In genomic region chr5:133959643-133960042, GRCh38 we compare ENCODE assay signal across 1 cellular context.
TF ChIP-seq lines count a peak whose summit lies in the region.

No MANE protein-coding gene starts in this region.

TF ChIP-seq in K562, 482 proteins besides CTCF, POLR2A, EP300 and RAD21:
- TF ChIP-seq, protein P1, sequence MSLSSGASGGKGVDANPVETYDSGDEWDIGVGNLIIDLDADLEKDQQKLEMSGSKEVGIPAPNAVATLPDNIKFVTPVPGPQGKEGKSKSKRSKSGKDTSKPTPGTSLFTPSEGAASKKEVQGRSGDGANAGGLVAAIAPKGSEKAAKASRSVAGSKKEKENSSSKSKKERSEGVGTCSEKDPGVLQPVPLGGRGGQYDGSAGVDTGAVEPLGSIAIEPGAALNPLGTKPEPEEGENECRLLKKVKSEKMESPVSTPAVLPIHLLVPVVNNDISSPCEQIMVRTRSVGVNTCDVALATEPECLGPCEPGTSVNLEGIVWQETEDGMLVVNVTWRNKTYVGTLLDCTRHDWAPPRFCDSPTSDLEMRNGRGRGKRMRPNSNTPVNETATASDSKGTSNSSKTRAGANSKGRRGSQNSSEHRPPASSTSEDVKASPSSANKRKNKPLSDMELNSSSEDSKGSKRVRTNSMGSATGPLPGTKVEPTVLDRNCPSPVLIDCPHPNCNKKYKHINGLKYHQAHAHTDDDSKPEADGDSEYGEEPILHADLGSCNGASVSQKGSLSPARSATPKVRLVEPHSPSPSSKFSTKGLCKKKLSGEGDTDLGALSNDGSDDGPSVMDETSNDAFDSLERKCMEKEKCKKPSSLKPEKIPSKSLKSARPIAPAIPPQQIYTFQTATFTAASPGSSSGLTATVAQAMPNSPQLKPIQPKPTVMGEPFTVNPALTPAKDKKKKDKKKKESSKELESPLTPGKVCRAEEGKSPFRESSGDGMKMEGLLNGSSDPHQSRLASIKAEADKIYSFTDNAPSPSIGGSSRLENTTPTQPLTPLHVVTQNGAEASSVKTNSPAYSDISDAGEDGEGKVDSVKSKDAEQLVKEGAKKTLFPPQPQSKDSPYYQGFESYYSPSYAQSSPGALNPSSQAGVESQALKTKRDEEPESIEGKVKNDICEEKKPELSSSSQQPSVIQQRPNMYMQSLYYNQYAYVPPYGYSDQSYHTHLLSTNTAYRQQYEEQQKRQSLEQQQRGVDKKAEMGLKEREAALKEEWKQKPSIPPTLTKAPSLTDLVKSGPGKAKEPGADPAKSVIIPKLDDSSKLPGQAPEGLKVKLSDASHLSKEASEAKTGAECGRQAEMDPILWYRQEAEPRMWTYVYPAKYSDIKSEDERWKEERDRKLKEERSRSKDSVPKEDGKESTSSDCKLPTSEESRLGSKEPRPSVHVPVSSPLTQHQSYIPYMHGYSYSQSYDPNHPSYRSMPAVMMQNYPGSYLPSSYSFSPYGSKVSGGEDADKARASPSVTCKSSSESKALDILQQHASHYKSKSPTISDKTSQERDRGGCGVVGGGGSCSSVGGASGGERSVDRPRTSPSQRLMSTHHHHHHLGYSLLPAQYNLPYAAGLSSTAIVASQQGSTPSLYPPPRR (CRISPR knock-in tag; IDR thresholded peaks at IDR 0.05; ENCODE audit: borderline replicate concordance) = no peak
- peak in 1 of 2 experiments; percentile 61; a peak in 1 of 4 replicates for TF ChIP-seq RCOR1 (IDR thresholded peaks at IDR 0.05; ENCODE audit: borderline replicate concordance in 1 of 2, low read depth in 2 of 2, low read length in 2 of 2)
- TF ChIP-seq SOX6 (IDR thresholded peaks at IDR 0.05) = peak; percentile 37; the same call in 1 of the 2 replicates
- TF ChIP-seq KDM5B (IDR thresholded peaks at IDR 0.05; ENCODE audit: insufficient replicate concordance, low read depth, low read length) = no peak
- TF ChIP-seq HOMEZ (CRISPR knock-in tag; IDR thresholded peaks at IDR 0.05) = no peak
- no peak for TF ChIP-seq ZFP36 (IDR thresholded peaks at IDR 0.05; ENCODE audit: low read depth, low read length, partially characterized antibody)
- no peak for TF ChIP-seq TFAM (CRISPR knock-in tag; conservative IDR thresholded peaks at IDR 0.05)
- no peak for TF ChIP-seq U2AF2 (optimal IDR thresholded peaks at IDR 0.05; ENCODE audit: low read depth, low read length)
- no peak for TF ChIP-seq THRA (IDR thresholded peaks at IDR 0.05)
- TF ChIP-seq MEF2D (tag; conservative IDR thresholded peaks at IDR 0.05; ENCODE audit: low read depth) = no peak
- no peak for TF ChIP-seq CCAR2 (IDR thresholded peaks at IDR 0.05; ENCODE audit: low read depth, low read length)
- peak; percentile 65; the same call in 1 of the 2 replicates for TF ChIP-seq ZNF263 (CRISPR knock-in tag; IDR thresholded peaks at IDR 0.05; ENCODE audit: borderline replicate concordance)
